In genomic region chr2:199740111-199740428, GRCh38 we compare ENCODE assay signal across 1 cellular context.
TF ChIP-seq lines count a peak whose summit lies in the region.

No MANE protein-coding gene starts in this region.

TF ChIP-seq in H1, 55 proteins besides CTCF, POLR2A, EP300 and RAD21:
- TF ChIP-seq BRCA1 (IDR thresholded peaks at IDR 0.05; ENCODE audit: low read depth, low read length) (no peak), E2F6 (IDR thresholded peaks at IDR 0.05) (no peak)
